ENCODE assay signal across 8 cellular contexts in the genomic region with DNA sequence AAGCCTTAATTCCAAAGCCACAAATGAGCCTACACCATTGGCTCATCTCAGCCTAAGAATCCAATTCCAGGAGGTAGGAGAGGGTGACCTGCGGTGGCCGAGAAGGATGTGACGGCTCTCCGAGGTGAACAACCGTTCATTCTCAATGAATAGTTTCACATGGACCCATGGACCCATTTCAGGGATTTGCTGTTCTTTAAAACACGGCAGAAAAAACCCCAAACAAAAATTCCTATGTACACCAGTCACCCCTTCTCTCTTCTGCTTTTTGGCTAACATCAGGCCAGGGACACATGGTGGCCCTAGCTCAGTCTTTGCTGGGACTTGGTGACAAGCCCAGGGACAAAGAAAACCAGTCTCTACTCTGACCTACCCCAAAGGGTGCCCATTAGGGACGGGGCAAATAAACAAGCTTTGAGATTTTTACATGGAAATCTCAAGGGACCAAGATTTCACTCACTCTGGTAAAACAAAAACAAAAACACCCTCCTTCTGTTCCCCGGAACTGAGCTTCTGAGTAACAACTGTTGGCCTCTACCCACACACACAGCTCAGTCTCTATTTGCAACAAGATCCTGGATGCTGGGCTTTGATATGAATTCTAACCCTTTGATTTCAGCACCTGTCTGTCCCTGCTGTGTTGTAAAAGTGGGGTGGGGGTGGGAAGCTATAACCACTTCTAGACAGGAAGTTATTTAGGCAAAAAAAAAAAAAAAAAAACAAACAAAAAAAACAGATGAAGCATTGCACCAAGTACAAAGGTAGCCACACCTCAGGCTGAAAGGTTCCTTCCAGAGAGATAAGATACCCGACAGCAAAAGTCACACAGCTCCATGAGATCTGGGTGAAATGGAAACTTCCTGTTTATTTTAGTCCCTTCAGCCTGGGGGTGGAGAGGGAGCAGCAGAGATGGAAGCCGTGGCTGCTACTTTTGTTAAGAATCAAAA. TPM values are rescaled to one million over a fixed set of nuclear protein-coding genes. Genes with fewer than 3 reads are reported as not detected.
A peak's percentile ranks its signal among the peaks of the same experiment; 100 is the strongest.
DNase-seq lines count a peak whose midpoint lies in the region; ATAC-seq and TF ChIP-seq lines count a peak whose summit lies in the region.

No MANE protein-coding gene starts in this region.

- peak overlapping the region in 3 of 59 donors; percentile 26 to 44 (median 35) for H3K27ac ChIP-seq in dorsolateral prefrontal cortex

- no peak overlapping the region for H3K4me3 ChIP-seq in dorsolateral prefrontal cortex

- peak overlapping the region; percentile 75 for H3K27ac Mint-ChIP-seq in osteocyte (ENCODE audit: unreplicated experiment)

- H3K27me3 ChIP-seq in dorsolateral prefrontal cortex = peaks cover 0 to 47% (median 10%) of the 10 kb centered on the region in 45 donors

- H3K4me1 Mint-ChIP-seq in osteocyte (ENCODE audit: unreplicated experiment) = peaks cover 17% of the 10 kb centered on the region

- DNase-seq in EL (peak; percentile 17), NCI-H69 (lab: John Stamatoyannopoulos, UW) (peak; percentile 1), brain pericyte (ENCODE audit: low read depth, low spot score) (peak; percentile 42), osteocyte (ENCODE audit: extremely low spot score, unreplicated experiment) (no peak), head of caudate nucleus (no peak), middle frontal gyrus (ENCODE audit: extremely low spot score, low spot score) (no peak), dorsolateral prefrontal cortex (no peak)

- ATAC-seq in HG02642 (IDR thresholded peaks at IDR 0.05; ENCODE audit: poor library complexity, unreplicated experiment) = no peak

- H3K36me3 Mint-ChIP-seq in osteocyte (ENCODE audit: unreplicated experiment) = no peaks in the 10 kb centered on the region

- intact Hi-C loops in head of caudate nucleus (cut with DNase I) = no loop called here
- intact Hi-C loops in dorsolateral prefrontal cortex (cut with DNase I) = no loop called here

- no peak overlapping the region for H3K4me3 Mint-ChIP-seq in osteocyte (ENCODE audit: unreplicated experiment)

- no peaks in the 10 kb centered on the region for H3K27me3 Mint-ChIP-seq in osteocyte (ENCODE audit: unreplicated experiment)

- TF ChIP-seq CTCF in osteocyte (IDR thresholded peaks at IDR 0.05) (no peak), dorsolateral prefrontal cortex (IDR thresholded peaks at IDR 0.05 in 54 of 56, conservative IDR thresholded peaks at IDR 0.05 in 2 of 56; ENCODE audit: low read depth in 1 of 56, partially characterized antibody in 56 of 56) (no peak)

- H3K9me3 Mint-ChIP-seq in osteocyte (ENCODE audit: unreplicated experiment) = peaks cover 3% of the 10 kb centered on the region

RNA-seq across cellular contexts. Expression of a gene that starts 49.0 kb away (rescaled TPM):
- total RNA-seq in osteocyte = 212 and 215 TPM in 2 replicates
- 100 to 1,000 TPM; 125 to 336 (median 218) TPM for total RNA-seq in dorsolateral prefrontal cortex

Comparison
In these comparisons a context has a peak if more than half of its experiments do, and no peak if none do; other contexts are left out.
1. DNase-seq: peak in EL (single experiment), NCI-H69 (single experiment) and brain pericyte (single experiment); none in osteocyte (single experiment), head of caudate nucleus (0 of 42), middle frontal gyrus (single experiment) and dorsolateral prefrontal cortex (0 of 10).